ENCODE assay signal across 12 cellular contexts in the genomic region with DNA sequence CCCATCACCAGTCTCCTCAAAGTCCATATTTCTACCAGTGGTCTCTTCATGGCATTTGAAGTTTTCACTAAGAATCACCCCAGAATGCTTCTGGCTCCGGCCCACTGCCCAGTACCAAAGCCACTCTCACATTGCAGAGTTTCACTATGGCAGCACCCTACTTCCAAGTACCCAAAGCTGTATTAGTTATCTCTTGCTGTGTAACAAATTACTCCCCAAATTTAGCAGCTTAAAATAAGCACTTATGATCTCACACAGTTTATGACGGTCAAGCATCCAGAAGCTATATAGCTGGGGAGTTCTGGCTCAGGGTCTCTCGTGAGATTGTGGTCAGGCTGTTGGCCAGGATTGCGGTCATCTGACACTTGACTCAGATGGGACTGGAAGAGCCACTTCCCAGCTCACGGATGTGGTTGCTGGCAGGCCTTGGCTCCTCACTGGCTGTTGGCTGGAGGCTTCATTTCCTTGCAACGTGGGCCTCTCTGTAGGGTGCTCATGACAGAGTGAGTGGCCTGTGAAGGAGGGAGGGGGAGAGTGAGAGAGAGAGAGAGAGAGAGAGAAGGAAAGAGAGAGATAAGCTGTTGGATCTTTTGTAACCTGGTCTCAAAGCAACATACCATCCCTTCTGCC.
A peak's percentile ranks its signal among the peaks of the same experiment; 100 is the strongest.
DNase-seq lines count a peak whose midpoint lies in the region; ATAC-seq and TF ChIP-seq lines count a peak whose summit lies in the region.
"Had no signal": no experiment of that assay in that cellular context is flagged by ENCODE, and none has a peak within 500 bp of the region (broad histone marks: within the 10 kb centered on the region; RNA-seq: fewer than 3 reads in every experiment).

No MANE protein-coding gene starts in this region.

- H3K27ac ChIP-seq in brain microvascular endothelial cell, result peak overlapping the region; percentile 61
- no peak overlapping the region for H3K27ac ChIP-seq in lower lobe of right lung

- H3K4me3 ChIP-seq in brain microvascular endothelial cell (ENCODE audit: low read depth, low read length) (no peak overlapping the region), lower lobe of right lung (no peak overlapping the region)

- H3K9me3 ChIP-seq in lower lobe of right lung, result no peaks in the 10 kb centered on the region

- intact Hi-C loops in lower lobe of right lung (cut with DNase I), result no loop called here

- DNase-seq in AG08395 (ENCODE audit: low spot score), result peak; percentile 95
- peak; percentile 99 for DNase-seq in M059J (ENCODE audit: low read depth)
- peak; percentile 99 for DNase-seq in brain microvascular endothelial cell
- DNase-seq in lower lobe of right lung, result peak; percentile 44
- no peak for DNase-seq in NCI-H82 treated with DMSO at 0.1 percent for 48 hours (lab: John Stamatoyannopoulos, UW; ENCODE audit: unreplicated experiment)
- DNase-seq in SHP77 (lab: John Stamatoyannopoulos, UW), result no peak
- no peak for DNase-seq in ecto neural progenitor cell (ENCODE audit: low spot score)
- DNase-seq: activated T-cell treated with anti-CD3 and anti-CD28 coated beads, Interleukin-2, amount 50 U/mL, for 1 hour; CD8-positive, alpha-beta memory T cell; effector memory CD4-positive, alpha-beta T cell; NCI-H187 treated with DMSO at 0.1 percent for 48 hours had no signal

- no peak for TF ChIP-seq CTCF in brain microvascular endothelial cell (IDR thresholded peaks at IDR 0.05; ENCODE audit: low read depth, low read length, missing control alignments)
- no peak for TF ChIP-seq CTCF in lower lobe of right lung (IDR thresholded peaks at IDR 0.05)

- H3K36me3 ChIP-seq in brain microvascular endothelial cell (replicated peaks) (peaks cover 2% of the 10 kb centered on the region), lower lobe of right lung (no peaks in the 10 kb centered on the region)

- in situ Hi-C loops in brain microvascular endothelial cell (cut with HindIII; ENCODE audit: low pct_ligation_motif_present, low sequenced_read_pairs), result no loop called here

- H3K4me1 ChIP-seq in lower lobe of right lung, result peaks cover 2% of the 10 kb centered on the region

- H3K27me3 ChIP-seq in brain microvascular endothelial cell (replicated peaks), result no peaks in the 10 kb centered on the region
- no peaks in the 10 kb centered on the region for H3K27me3 ChIP-seq in lower lobe of right lung (ENCODE audit: low read depth)

- ATAC-seq in lower lobe of right lung (peak; percentile 39 to 62), HG02840 (IDR thresholded peaks at IDR 0.05; ENCODE audit: low FRiP score, unreplicated experiment) (no peak)

Comparison
In these comparisons a context has a peak if more than half of its experiments do, and no peak if none do; other contexts are left out.
1. DNase-seq: peak in AG08395 (single experiment), M059J (single experiment), brain microvascular endothelial cell (single experiment) and lower lobe of right lung (single experiment); none in NCI-H82 treated with DMSO at 0.1 percent for 48 hours (single experiment), SHP77 (0 of 2) and ecto neural progenitor cell (single experiment).